Comparison of ENCODE assay signal across 8 cellular contexts in genomic region chr2:72770879-72771461, GRCh38. TPM values are rescaled to one million over a fixed set of nuclear protein-coding genes. Genes with fewer than 3 reads are reported as not detected.
DNase-seq lines count a peak whose midpoint lies in the region; ATAC-seq, FAIRE-seq and TF ChIP-seq lines count a peak whose summit lies in the region.

No MANE protein-coding gene starts in this region.

- H3K9me3 Mint-ChIP-seq in activated naive CD8-positive, alpha-beta T cell treated with anti-CD3 and anti-CD28 coated beads for 36 hours, result no peaks in the 10 kb centered on the region

- TF ChIP-seq CTCF in LNCAP (IDR thresholded peaks at IDR 0.05), result peak; percentile 59

- ATAC-seq in GM19025 (IDR thresholded peaks at IDR 0.05; ENCODE audit: low read depth, unreplicated experiment), result peak; percentile 53
- ATAC-seq in Right ventricle myocardium superior (ENCODE audit: poor library complexity), result peak; percentile 78
- no peak for ATAC-seq in GM19351 (IDR thresholded peaks at IDR 0.05; ENCODE audit: unreplicated experiment)

- H3K27me3 Mint-ChIP-seq in activated naive CD8-positive, alpha-beta T cell treated with anti-CD3 and anti-CD28 coated beads for 36 hours, result no peaks in the 10 kb centered on the region

- no peak overlapping the region for H3K27ac Mint-ChIP-seq in activated naive CD8-positive, alpha-beta T cell treated with anti-CD3 and anti-CD28 coated beads for 36 hours

- FAIRE-seq in RCC 7860 (lab: Jason Lieb, UNC), result peak; percentile 87

- no peak overlapping the region for H3K4me3 Mint-ChIP-seq in activated naive CD8-positive, alpha-beta T cell treated with anti-CD3 and anti-CD28 coated beads for 36 hours

- intact Hi-C loops in Right ventricle myocardium superior (cut with DNase I), result loop anchor here (2.0 kb wide), 1 partner anchor 92 kb away; no protein-coding TSS in a partner anchor

- DNase-seq in Ammon's horn (ENCODE audit: low spot score) (peak; percentile 84), RCC 7860 (ENCODE audit: low spot score) (peak; percentile 49), Right ventricle myocardium superior (no peak), putamen (ENCODE audit: low spot score) (peak; percentile 82)
- DNase-seq in activated naive CD8-positive, alpha-beta T cell treated with anti-CD3 and anti-CD28 coated beads for 36 hours, result peak; percentile 38

- no peaks in the 10 kb centered on the region for H3K36me3 Mint-ChIP-seq in activated naive CD8-positive, alpha-beta T cell treated with anti-CD3 and anti-CD28 coated beads for 36 hours

- no peaks in the 10 kb centered on the region for H3K4me1 Mint-ChIP-seq in activated naive CD8-positive, alpha-beta T cell treated with anti-CD3 and anti-CD28 coated beads for 36 hours

RNA-seq across cellular contexts. Expression of gene EXOC6B, which starts 54.9 kb away (rescaled TPM):
- total RNA-seq in activated naive CD8-positive, alpha-beta T cell treated with anti-CD3 and anti-CD28 coated beads for 36 hours, result 1 to 10 TPM; 6.8 to 7.6 TPM
- total RNA-seq in Right ventricle myocardium superior, result 96.9 TPM

Comparison
In these comparisons a context has a peak if more than half of its experiments do, and no peak if none do; other contexts are left out.
1. RNA of gene EXOC6B, which starts 54.9 kb away (total RNA-seq): 96.9 TPM in Right ventricle myocardium superior (single experiment); 6.8 to 7.6 TPM in activated naive CD8-positive, alpha-beta T cell treated with anti-CD3 and anti-CD28 coated beads for 36 hours; every median in the first group is over 10 times any median in the second.